ENCODE assay signal across 11 cellular contexts in the genomic region with DNA sequence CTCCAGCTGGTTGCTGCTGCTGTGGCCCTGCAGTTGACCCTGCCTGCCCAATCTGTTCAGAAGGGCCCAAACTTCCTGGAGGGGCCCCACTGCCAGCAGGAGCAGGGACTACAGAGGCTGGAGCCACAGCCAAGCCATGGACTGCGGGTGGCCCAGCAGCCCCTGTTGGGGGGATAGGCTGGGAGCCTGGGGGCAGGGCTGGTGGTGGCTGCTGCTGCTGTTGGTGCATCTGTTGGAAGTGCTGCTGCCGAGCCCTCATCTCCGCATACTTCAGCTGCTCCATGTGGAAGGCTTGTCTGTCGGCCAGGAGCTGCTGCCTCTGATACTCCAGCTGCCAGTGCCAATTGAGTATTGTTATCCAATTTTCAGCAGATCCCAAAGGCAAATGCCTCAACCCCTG. TPM values are rescaled to one million over a fixed set of nuclear protein-coding genes. Genes with fewer than 3 reads are reported as not detected.
DNase-seq lines count a peak whose midpoint lies in the region; ATAC-seq, FAIRE-seq and TF ChIP-seq lines count a peak whose summit lies in the region.
"Had no signal": no experiment of that assay in that cellular context is flagged by ENCODE, and none has a peak within 500 bp of the region (broad histone marks: within the 10 kb centered on the region; RNA-seq: fewer than 3 reads in every experiment).

No MANE protein-coding gene starts in this region.

- peaks cover 4 to 11% of the 10 kb centered on the region in 2 experiments for H4K20me1 ChIP-seq in H1 (replicated peaks in 1 of 2; ENCODE audit: control insufficient read depth in 1 of 2, insufficient read depth in 2 of 2, low read length in 2 of 2)

- no peak overlapping the region for H3K4ac ChIP-seq in H1 (replicated peaks; ENCODE audit: insufficient read length, low read depth, low read length)

- H3K27me3 Mint-ChIP-seq in activated CD4-positive, alpha-beta T cell treated with anti-CD3 and anti-CD28 coated beads for 36 hours = no peaks in the 10 kb centered on the region
- H3K27me3 Mint-ChIP-seq: activated CD8-positive, alpha-beta memory T cell treated with anti-CD3 and anti-CD28 coated beads, Interleukin-2, amount 10 ng/mL, durations not matched to agents 7 days and 5 days; progenitor cell of endocrine pancreas had no signal

- H3K36me3 Mint-ChIP-seq in activated CD4-positive, alpha-beta T cell treated with anti-CD3 and anti-CD28 coated beads for 36 hours (ENCODE audit: low read depth) = peaks cover 59% of the 10 kb centered on the region

- H3K9me3 Mint-ChIP-seq in activated CD4-positive, alpha-beta T cell treated with anti-CD3 and anti-CD28 coated beads for 36 hours (ENCODE audit: low read depth) = no peaks in the 10 kb centered on the region

- H2BK20ac ChIP-seq in H1 (ENCODE audit: low read length) = no peak overlapping the region

- H3K18ac ChIP-seq in H1 (ENCODE audit: extremely low read depth, low read length) = no peak overlapping the region

- no peak overlapping the region for H2AK5ac ChIP-seq in H1 (ENCODE audit: low read depth, low read length)

- H2BK15ac ChIP-seq in H1 (ENCODE audit: low read length) = no peak overlapping the region

- H3K9me3 ChIP-seq in H1 (ENCODE audit: insufficient read depth in 2 of 2, low read depth in 1 of 2, low read length in 1 of 2) = no peaks in the 10 kb centered on the region
- H3K9me3 ChIP-seq in sigmoid colon = no peaks in the 10 kb centered on the region

- no peak overlapping the region for H4K5ac ChIP-seq in H1 (ENCODE audit: insufficient read length, low read depth, low read length)

- H3K14ac ChIP-seq in H1 (ENCODE audit: insufficient read length) = no peak overlapping the region

- H3K4me3 ChIP-seq in H1 (ENCODE audit: extremely low read depth in 1 of 4, insufficient read depth in 2 of 4, low read depth in 3 of 4, low read length in 4 of 4) (no peak overlapping the region), sigmoid colon (no peak overlapping the region)
- H3K4me3 ChIP-seq: dorsolateral prefrontal cortex had no signal

- H3K23me2 ChIP-seq in H1 (ENCODE audit: low read depth, low read length) = peaks cover 1% of the 10 kb centered on the region; the same call in 1 of the 2 replicates

- POLR2A ChIA-PET in activated CD4-positive, alpha-beta T cell treated with anti-CD3 and anti-CD28 coated beads for 36 hours (lab: Charles Lee) = interaction anchor here (0.7 kb wide), 1 partner anchor 60 kb away, joined by 4 read pairs; no protein-coding TSS in a partner anchor
- POLR2A ChIA-PET in H1 (lab: Charles Lee; ENCODE audit: partially characterized antibody) = interaction anchor here (0.7 to 15.6 kb wide), 6 partner anchors 9 to 56 kb away, joined by 3 to 656 read pairs (median 5); a partner anchor contains a TSS

- H2AFZ ChIP-seq in H1 (ENCODE audit: low read length) = no peak overlapping the region

- no peak overlapping the region for H2BK5ac ChIP-seq in H1 (ENCODE audit: low read depth, low read length)

- TF ChIP-seq EP300 in H1 (IDR thresholded peaks at IDR 0.05; ENCODE audit: borderline replicate concordance in 1 of 2, low read depth in 2 of 2, low read length in 2 of 2) (no peak), sigmoid colon (IDR thresholded peaks at IDR 0.05) (no peak)

- H3K4me1 ChIP-seq in H1 (replicated peaks in 1 of 4; ENCODE audit: control insufficient read depth in 3 of 4, insufficient read depth in 4 of 4, low read length in 3 of 4) = peaks cover 0 to 16% (median 7%) of the 10 kb centered on the region in 4 experiments; a peak in 6 of 7 replicates
- H3K4me1 ChIP-seq in sigmoid colon = peaks cover 0 to 36% (median 28%) of the 10 kb centered on the region in 4 donors

- no peak overlapping the region for H4K8ac ChIP-seq in H1 (ENCODE audit: extremely low read depth, insufficient read depth, low read length)

- H3K27me3 ChIP-seq in H1 (replicated peaks in 1 of 4; ENCODE audit: control insufficient read depth in 3 of 4, extremely low read depth in 1 of 4, insufficient read depth in 3 of 4, low read length in 3 of 4) (no peaks in the 10 kb centered on the region), sigmoid colon (no peaks in the 10 kb centered on the region)
- H3K27me3 ChIP-seq: dorsolateral prefrontal cortex had no signal

- no peak overlapping the region for H3K56ac ChIP-seq in H1 (replicated peaks; ENCODE audit: insufficient read length, low read depth, low read length)

- H2BK12ac ChIP-seq in H1 (ENCODE audit: low read depth, low read length) = no peak overlapping the region

- H3K27ac ChIP-seq in H1 (ENCODE audit: low read depth, low read length) (no peak overlapping the region), sigmoid colon (peak overlapping the region; percentile 7 to 99 (median 47))

- no peak for ATAC-seq in activated CD4-positive, alpha-beta T cell treated with anti-CD3 and anti-CD28 coated beads for 36 hours
- ATAC-seq: activated CD8-positive, alpha-beta memory T cell treated with anti-CD3 and anti-CD28 coated beads, Interleukin-2, amount 10 ng/mL, durations not matched to agents 7 days and 5 days had no signal

- H3K4me2 ChIP-seq in H1 (ENCODE audit: insufficient read depth in 1 of 2, low read depth in 2 of 2, low read length in 2 of 2) = no peak overlapping the region

- H3K27ac Mint-ChIP-seq in activated CD4-positive, alpha-beta T cell treated with anti-CD3 and anti-CD28 coated beads for 36 hours = peak overlapping the region; percentile 5

- DNase-seq in activated CD4-positive, alpha-beta T cell treated with anti-CD3 and anti-CD28 coated beads for 36 hours = no peak
- DNase-seq in activated CD4-positive, alpha-beta T cell treated with anti-CD3 and anti-CD28 coated beads, Interleukin-2, amount 50 U/mL, for 48 hours = no peak
- DNase-seq in H1 (ENCODE audit: low read depth in 1 of 2, low spot score in 2 of 2) = no peak
- DNase-seq in sigmoid colon = no peak
- DNase-seq in NOMO-1 treated with dmso at 0.1 percent for 144 hours (lab: John Stamatoyannopoulos, UW; ENCODE audit: unreplicated experiment) = no peak
- DNase-seq in T-helper 2 cell = no peak
- DNase-seq: activated CD8-positive, alpha-beta memory T cell treated with anti-CD3 and anti-CD28 coated beads, Interleukin-2, amount 10 ng/mL, durations not matched to agents 7 days and 5 days; DMS79 treated with DMSO at 0.1 percent for 48 hours; dorsolateral prefrontal cortex; stimulated activated CD4-positive, alpha-beta T cell treated with anti-CD3 and anti-CD28 coated beads, Interleukin-4, amount 100 ng/mL, for 4 hours had no signal

- intact Hi-C loops in activated CD4-positive, alpha-beta T cell treated with anti-CD3 and anti-CD28 coated beads for 36 hours (cut with DNase I, micrococcal nuclease) = no loop called here
- intact Hi-C loops in sigmoid colon (cut with DNase I) = no loop called here

- no peak overlapping the region for H3K9ac ChIP-seq in H1 (replicated peaks in 1 of 4; ENCODE audit: extremely low read depth in 1 of 4, low read depth in 3 of 4, low read length in 3 of 4)

- H2BK120ac ChIP-seq in H1 (replicated peaks; ENCODE audit: low read depth, low read length) = no peak overlapping the region

- peaks cover 0 to 3% of the 10 kb centered on the region in 2 experiments; a peak in 1 of 4 replicates for H3K79me2 ChIP-seq in H1 (ENCODE audit: control insufficient read depth in 1 of 2, insufficient read depth in 2 of 2, low read length in 2 of 2)

- H3K79me1 ChIP-seq in H1 (ENCODE audit: low read depth, low read length) = no peaks in the 10 kb centered on the region

- H3K4me1 Mint-ChIP-seq in activated CD4-positive, alpha-beta T cell treated with anti-CD3 and anti-CD28 coated beads for 36 hours = peaks cover 13% of the 10 kb centered on the region

- no peak; a peak in 1 of 3 replicates for TF ChIP-seq POLR2A in H1 (IDR thresholded peaks at IDR 0.05; ENCODE audit: control extremely low read depth in 1 of 2, low read depth in 2 of 2, low read length in 2 of 2)
- TF ChIP-seq POLR2A in sigmoid colon (IDR thresholded peaks at IDR 0.05) = no peak

- no peak for TF ChIP-seq CTCF in H1 (IDR thresholded peaks at IDR 0.05; ENCODE audit: control extremely low read depth in 1 of 3, insufficient read depth in 1 of 3, low read depth in 1 of 3, low read length in 3 of 3)
- no peak for TF ChIP-seq CTCF in sigmoid colon (IDR thresholded peaks at IDR 0.05)

- H3K36me3 ChIP-seq in H1 (ENCODE audit: control insufficient read depth in 2 of 4, insufficient read depth in 4 of 4, low read length in 3 of 4) = peaks cover 38 to 86% (median 70%) of the 10 kb centered on the region in 4 experiments
- H3K36me3 ChIP-seq in sigmoid colon = peaks cover 43 to 98% (median 67%) of the 10 kb centered on the region in 4 donors

- H3K4me3 Mint-ChIP-seq in activated CD4-positive, alpha-beta T cell treated with anti-CD3 and anti-CD28 coated beads for 36 hours = no peak overlapping the region
- H3K4me3 Mint-ChIP-seq: activated CD8-positive, alpha-beta memory T cell treated with anti-CD3 and anti-CD28 coated beads, Interleukin-2, amount 10 ng/mL, durations not matched to agents 7 days and 5 days had no signal

- no peak for TF ChIP-seq RAD21 in H1 (IDR thresholded peaks at IDR 0.05 in 1 of 2, conservative IDR thresholded peaks at IDR 0.05 in 1 of 2; ENCODE audit: low read depth in 2 of 2, low read length in 2 of 2)

- FAIRE-seq in H1 (lab: Jason Lieb, UNC) = no peak

- H3K23ac ChIP-seq in H1 (ENCODE audit: insufficient read length) = no peak overlapping the region

- WGBS in H1 (ENCODE audit: extremely low coverage in 1 of 2, insufficient coverage in 1 of 2, insufficient read length in 1 of 2, insufficient replicate concordance in 2 of 2, low coverage in 1 of 2, low lambda C conversion rate in 2 of 2, missing lambda C conversion rate in 1 of 2), 2 experiments = 93% methylated on average over 4 of the region's 4 CpGs; no CpG with 5 or more reads in 1 of the 2 experiments
- 80 to 83% methylated on average over 4 of the region's 4 CpGs for WGBS in sigmoid colon, 2 donors

- no peak overlapping the region for H4K91ac ChIP-seq in H1 (replicated peaks; ENCODE audit: insufficient read length, low read length)

- CTCF ChIA-PET in activated CD4-positive, alpha-beta T cell treated with anti-CD3 and anti-CD28 coated beads for 36 hours (lab: Charles Lee) = interaction anchor here (0.7 to 1.1 kb wide), 4 partner anchors 8 to 22 kb away, joined by 3 to 4 read pairs (median 3); no protein-coding TSS in a partner anchor
- CTCF ChIA-PET in H1 (lab: Charles Lee; ENCODE audit: partially characterized antibody) = interaction anchor here (0.9 to 6.8 kb wide), 4 partner anchors 20 to 46 kb away, joined by 3 to 47 read pairs (median 5); a partner anchor contains a TSS

RNA-seq across cellular contexts. Expression of a gene that starts 7.2 kb away (rescaled TPM):
- total RNA-seq in activated CD4-positive, alpha-beta T cell treated with anti-CD3 and anti-CD28 coated beads for 36 hours = 100 to 1,000 TPM; 692 to 918 TPM
- total RNA-seq in H1 (2021; fragmentation: NEBNext Ultra II Directional; extraction: Animal tissue kit (Norgen Biotek cat#: 25700)) = 1,130 and 1,137 TPM in 2 replicates
- polyA plus RNA-seq in H1 (2011; rRNA removed) = 1,664 and 2,279 TPM in 2 replicates
- 2,537 TPM for polyA plus RNA-seq in H1 (2011; cell fraction: cytosol; rRNA removed)
- 757 TPM for polyA plus RNA-seq in H1 (2011; cell fraction: nucleus; rRNA removed)
- polyA plus RNA-seq in H1 (2012, experiment 1 of 2) = 1,613 to 1,753 TPM (median 1,678 TPM) in 4 replicates
- 2,029 TPM for polyA plus RNA-seq in H1 (2012, experiment 2 of 2)
- 1,115 TPM for polyA plus RNA-seq in H1 (2013, experiment 1 of 2)
- 1,167 TPM for polyA plus RNA-seq in H1 (2013, experiment 2 of 2)
- polyA minus RNA-seq in H1 (2011; rRNA and poly(A)+ RNA removed) = 392 and 510 TPM in 2 replicates
- 263 TPM for polyA minus RNA-seq in H1 (2011; cell fraction: cytosol; rRNA and poly(A)+ RNA removed)
- 608 TPM for polyA minus RNA-seq in H1 (2011; cell fraction: nucleus; rRNA and poly(A)+ RNA removed)
- 1,000 to 10,000 TPM; 6,491 to 9,553 (median 8,571) TPM for total RNA-seq in sigmoid colon
- 1,000 to 10,000 TPM; 3,150 to 7,537 (median 5,524) TPM for polyA plus RNA-seq in sigmoid colon

RNA-seq across cellular contexts. Expression of a gene that starts 13.0 kb away (rescaled TPM):
- 10 to 100 TPM; 76.3 to 79.3 TPM for total RNA-seq in activated CD4-positive, alpha-beta T cell treated with anti-CD3 and anti-CD28 coated beads for 36 hours
- 162 and 163 TPM in 2 replicates for total RNA-seq in H1 (2021; fragmentation: NEBNext Ultra II Directional; extraction: Animal tissue kit (Norgen Biotek cat#: 25700))
- 146 and 202 TPM in 2 replicates for polyA plus RNA-seq in H1 (2011; rRNA removed)
- polyA plus RNA-seq in H1 (2011; cell fraction: cytosol; rRNA removed) = 203 TPM
- polyA plus RNA-seq in H1 (2011; cell fraction: nucleus; rRNA removed) = 101 TPM
- polyA plus RNA-seq in H1 (2012, experiment 1 of 2) = 157 to 234 TPM (median 189 TPM) in 4 replicates
- 181 TPM for polyA plus RNA-seq in H1 (2012, experiment 2 of 2)
- polyA plus RNA-seq in H1 (2013, experiment 1 of 2) = 142 TPM
- 154 TPM for polyA plus RNA-seq in H1 (2013, experiment 2 of 2)
- 25.3 and 42.8 TPM in 2 replicates for polyA minus RNA-seq in H1 (2011; rRNA and poly(A)+ RNA removed)
- polyA minus RNA-seq in H1 (2011; cell fraction: cytosol; rRNA and poly(A)+ RNA removed) = 43.2 TPM
- 35.9 TPM for polyA minus RNA-seq in H1 (2011; cell fraction: nucleus; rRNA and poly(A)+ RNA removed)
- 10 to 100 TPM; 37.7 to 90.6 (median 64.1) TPM for total RNA-seq in sigmoid colon
- polyA plus RNA-seq in sigmoid colon = 10 to 100 TPM; 26.4 to 63.7 (median 32.3) TPM

RNA-seq across cellular contexts. Expression of a gene that starts 23.9 kb away (rescaled TPM):
- total RNA-seq in activated CD4-positive, alpha-beta T cell treated with anti-CD3 and anti-CD28 coated beads for 36 hours = 100 to 1,000 TPM in 1 of 2 experiments, 10 to 100 TPM in 1; 96.9 to 123 TPM
- 66.3 and 78.5 TPM in 2 replicates for total RNA-seq in H1 (2021; fragmentation: NEBNext Ultra II Directional; extraction: Animal tissue kit (Norgen Biotek cat#: 25700))
- polyA plus RNA-seq in H1 (2011; rRNA removed) (33.9 and 40.5 TPM in 2 replicates), sigmoid colon (10 to 100 TPM; 18.0 to 44.4 (median 18.3) TPM)
- polyA plus RNA-seq in H1 (2011; cell fraction: cytosol; rRNA removed) = 51.0 TPM
- 228 TPM for polyA plus RNA-seq in H1 (2011; cell fraction: nucleus; rRNA removed)
- polyA plus RNA-seq in H1 (2012, experiment 1 of 2) = 57.2 to 72.0 TPM (median 67.2 TPM) in 4 replicates
- 14.3 TPM for polyA plus RNA-seq in H1 (2012, experiment 2 of 2)
- polyA plus RNA-seq in H1 (2013, experiment 1 of 2) = 52.9 TPM
- 49.6 TPM for polyA plus RNA-seq in H1 (2013, experiment 2 of 2)
- polyA minus RNA-seq in H1 (2011; rRNA and poly(A)+ RNA removed) = 78.3 and 80.3 TPM in 2 replicates
- 28.9 TPM for polyA minus RNA-seq in H1 (2011; cell fraction: cytosol; rRNA and poly(A)+ RNA removed)
- polyA minus RNA-seq in H1 (2011; cell fraction: nucleus; rRNA and poly(A)+ RNA removed) = 139 TPM
- 100 to 1,000 TPM in 1 of 4 donors, 10 to 100 TPM in 3; 55.7 to 135 (median 70.7) TPM for total RNA-seq in sigmoid colon

RNA-seq across cellular contexts. Expression of a gene that starts 37.3 kb away (rescaled TPM):
- total RNA-seq in activated CD4-positive, alpha-beta T cell treated with anti-CD3 and anti-CD28 coated beads for 36 hours = 100 to 1,000 TPM; 132 to 160 TPM
- total RNA-seq in H1 (2021; fragmentation: NEBNext Ultra II Directional; extraction: Animal tissue kit (Norgen Biotek cat#: 25700)) = 85.1 and 86.9 TPM in 2 replicates
- polyA plus RNA-seq in H1 (2011; rRNA removed) = 165 and 174 TPM in 2 replicates
- 109 TPM for polyA plus RNA-seq in H1 (2011; cell fraction: cytosol; rRNA removed)
- 167 TPM for polyA plus RNA-seq in H1 (2011; cell fraction: nucleus; rRNA removed)
- 58.5 to 85.3 TPM (median 79.3 TPM) in 4 replicates for polyA plus RNA-seq in H1 (2012, experiment 1 of 2)
- 88.6 TPM for polyA plus RNA-seq in H1 (2012, experiment 2 of 2)
- polyA plus RNA-seq in H1 (2013, experiment 1 of 2) = 133 TPM
- polyA plus RNA-seq in H1 (2013, experiment 2 of 2) = 120 TPM
- polyA minus RNA-seq in H1 (2011; rRNA and poly(A)+ RNA removed) = 180 and 199 TPM in 2 replicates
- 107 TPM for polyA minus RNA-seq in H1 (2011; cell fraction: cytosol; rRNA and poly(A)+ RNA removed)
- polyA minus RNA-seq in H1 (2011; cell fraction: nucleus; rRNA and poly(A)+ RNA removed) = 81.1 TPM
- total RNA-seq in sigmoid colon = 100 to 1,000 TPM in 1 of 4 donors, 10 to 100 TPM in 3; 67.6 to 102 (median 88.7) TPM
- 10 to 100 TPM in 2 of 3 donors, 1 to 10 TPM in 1; 9.0 to 73.9 (median 13.8) TPM for polyA plus RNA-seq in sigmoid colon

RNA-seq across cellular contexts. Expression of a gene that starts 47.3 kb away (rescaled TPM):
- 1 to 10 TPM; 6.4 to 6.5 TPM for total RNA-seq in activated CD4-positive, alpha-beta T cell treated with anti-CD3 and anti-CD28 coated beads for 36 hours
- 11.2 and 12.5 TPM in 2 replicates for total RNA-seq in H1 (2021; fragmentation: NEBNext Ultra II Directional; extraction: Animal tissue kit (Norgen Biotek cat#: 25700))
- polyA plus RNA-seq in H1 (2011; rRNA removed) = 4.0 and 5.1 TPM in 2 replicates
- 4.3 TPM for polyA plus RNA-seq in H1 (2011; cell fraction: cytosol; rRNA removed)
- 7.6 TPM for polyA plus RNA-seq in H1 (2011; cell fraction: nucleus; rRNA removed)
- polyA plus RNA-seq in H1 (2012, experiment 1 of 2) = 4.6 to 7.7 TPM (median 5.1 TPM) in 4 replicates
- 3.7 TPM for polyA plus RNA-seq in H1 (2012, experiment 2 of 2)
- 4.2 TPM for polyA plus RNA-seq in H1 (2013, experiment 1 of 2)
- 3.9 TPM for polyA plus RNA-seq in H1 (2013, experiment 2 of 2)
- polyA minus RNA-seq in H1 (2011; rRNA and poly(A)+ RNA removed) = 10.7 and 15.3 TPM in 2 replicates
- 7.1 TPM for polyA minus RNA-seq in H1 (2011; cell fraction: cytosol; rRNA and poly(A)+ RNA removed)
- 34.0 TPM for polyA minus RNA-seq in H1 (2011; cell fraction: nucleus; rRNA and poly(A)+ RNA removed)
- 1 to 10 TPM; 3.9 to 6.9 (median 4.8) TPM for total RNA-seq in sigmoid colon
- 1 to 10 TPM; 1.2 to 3.8 (median 1.4) TPM for polyA plus RNA-seq in sigmoid colon
